11 cellular contexts compared by ENCODE assay signal in the genomic region with DNA sequence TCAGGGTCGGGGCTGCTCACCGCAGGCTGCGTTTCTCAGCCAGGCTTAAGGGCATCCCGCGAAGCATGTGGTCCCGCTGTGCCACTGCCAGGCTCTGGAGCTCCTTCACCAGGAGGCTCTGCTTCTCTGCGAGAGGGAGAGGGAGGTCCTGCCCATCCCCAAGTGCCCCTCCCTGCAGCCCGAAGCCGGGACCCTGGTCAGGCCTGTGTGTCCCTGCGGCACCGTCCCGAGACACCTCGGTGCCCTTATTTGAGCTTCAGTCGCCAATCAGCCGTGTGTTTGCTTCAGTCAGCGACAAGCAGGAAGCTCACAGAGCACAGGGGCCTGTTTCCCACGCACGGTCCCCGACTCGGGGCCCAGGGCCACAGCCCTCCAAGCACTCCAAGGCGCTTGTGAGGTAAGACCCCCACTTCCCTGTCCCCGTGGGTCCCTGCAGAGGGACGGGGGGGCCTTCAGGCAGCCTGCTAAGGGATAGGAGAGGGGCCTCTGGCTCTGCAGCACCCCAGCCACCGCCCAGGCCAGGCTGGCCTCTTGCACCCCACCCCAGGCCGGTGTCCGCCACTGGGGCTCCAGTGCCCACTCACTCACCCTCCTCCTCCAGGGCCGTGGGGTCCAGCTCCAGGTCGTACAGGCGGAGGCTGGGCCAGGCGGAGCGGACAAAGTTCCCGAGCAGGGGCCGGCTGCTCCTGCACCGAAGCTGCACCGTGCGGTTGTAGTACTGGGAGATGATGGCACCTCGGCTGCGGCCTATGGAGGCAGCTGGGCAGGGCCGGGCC. TPM values are rescaled to one million over a fixed set of nuclear protein-coding genes. Genes with fewer than 3 reads are reported as not detected.
DNase-seq lines count a peak whose midpoint lies in the region; ATAC-seq, FAIRE-seq and TF ChIP-seq lines count a peak whose summit lies in the region.
"Had no signal": no experiment of that assay in that cellular context is flagged by ENCODE, and none has a peak within 500 bp of the region (broad histone marks: within the 10 kb centered on the region; RNA-seq: fewer than 3 reads in every experiment).

No MANE protein-coding gene starts in this region.

- H3K27me3 Mint-ChIP-seq in CD8-positive, alpha-beta memory T cell, result peaks cover 0 to 2% of the 10 kb centered on the region in 2 donors

- CTCF ChIA-PET in CD8-positive, alpha-beta memory T cell (lab: Charles Lee), result interaction anchor here (1.0 to 5.7 kb wide), 6 partner anchors 11 to 126 kb away, joined by 3 to 75 read pairs (median 4); no protein-coding TSS in a partner anchor

- peak overlapping the region; percentile 79 for H3K4me3 ChIP-seq in CD8-positive, alpha-beta memory T cell (ENCODE audit: low read length)
- peak overlapping the region; percentile 27 for H3K4me3 ChIP-seq in NB4 (ENCODE audit: low read depth, low read length)
- peak overlapping the region; percentile 1 to 87 for H3K4me3 ChIP-seq in neutrophil (ENCODE audit: low read depth in 1 of 2, low read length in 1 of 2)

- peak overlapping the region; percentile 41 to 97 (median 62) for H3K4me3 Mint-ChIP-seq in CD8-positive, alpha-beta memory T cell

- POLR2A ChIA-PET in CD8-positive, alpha-beta memory T cell (lab: Charles Lee), result interaction anchor here (0.6 to 14.4 kb wide), 6 partner anchors 11 to 665 kb away, joined by 3 to 333 read pairs (median 5); a partner anchor contains a TSS

- peaks cover 82% of the 10 kb centered on the region for H3K4me1 ChIP-seq in CD8-positive, alpha-beta memory T cell (ENCODE audit: insufficient read depth, low read length)
- H3K4me1 ChIP-seq in neutrophil (ENCODE audit: control insufficient read depth in 1 of 2, insufficient read depth in 1 of 2, low read depth in 1 of 2, low read length in 1 of 2), result peaks cover 76 to 96% of the 10 kb centered on the region in 2 experiments

- peak overlapping the region in 5 of 8 donors; percentile 27 to 70 (median 58) for H3K27ac Mint-ChIP-seq in CD8-positive, alpha-beta memory T cell
- H3K27ac Mint-ChIP-seq: progenitor cell of endocrine pancreas had no signal

- peak in 2 of 5 donors; percentile 59 to 62 for DNase-seq in CD8-positive, alpha-beta memory T cell
- no peak for DNase-seq in NB4 (ENCODE audit: low read depth)
- no peak for DNase-seq in D721Med (ENCODE audit: insufficient read length, low spot score)
- no peak for DNase-seq in NCI-H1105 treated with DMSO at 0.1 percent for 48 hours (lab: John Stamatoyannopoulos, UW)
- DNase-seq: GOT3 had no signal

- ATAC-seq in HG03565 (IDR thresholded peaks at IDR 0.05; ENCODE audit: unreplicated experiment) (no peak), HG02623 (IDR thresholded peaks at IDR 0.05; ENCODE audit: unreplicated experiment) (no peak)

- H3K27ac ChIP-seq in CD8-positive, alpha-beta memory T cell (ENCODE audit: low read depth, low read length), result peak overlapping the region; percentile 87
- H3K27ac ChIP-seq in angular gyrus (ENCODE audit: low read depth, low read length), result peak overlapping the region; percentile 98
- peak overlapping the region; percentile 98 for H3K27ac ChIP-seq in neutrophil

- H3K36me3 ChIP-seq in CD8-positive, alpha-beta memory T cell (ENCODE audit: insufficient read depth, low read length), result peaks cover 46% of the 10 kb centered on the region
- H3K36me3 ChIP-seq in neutrophil, result peaks cover 60% of the 10 kb centered on the region

- FAIRE-seq in D721Med (lab: Jason Lieb, UNC), result no peak
- FAIRE-seq: TTC549 had no signal

- peaks cover 56 to 86% (median 65%) of the 10 kb centered on the region in 3 donors for H3K4me1 Mint-ChIP-seq in CD8-positive, alpha-beta memory T cell

- no peak for TF ChIP-seq CTCF in NB4 (IDR thresholded peaks at IDR 0.05; ENCODE audit: low read depth, low read length)
- no peak for TF ChIP-seq CTCF in neutrophil (IDR thresholded peaks at IDR 0.05)
- no peak for TF ChIP-seq CTCF in D721Med (IDR thresholded peaks at IDR 0.05; ENCODE audit: insufficient read depth, missing control alignments)

- no peaks in the 10 kb centered on the region for H3K9me3 ChIP-seq in CD8-positive, alpha-beta memory T cell (ENCODE audit: low read length)
- no peaks in the 10 kb centered on the region for H3K9me3 ChIP-seq in neutrophil

- peaks cover 4 to 72% (median 5%) of the 10 kb centered on the region in 3 donors for H3K36me3 Mint-ChIP-seq in CD8-positive, alpha-beta memory T cell

- no peak for TF ChIP-seq POLR2A in NB4 (IDR thresholded peaks at IDR 0.05; ENCODE audit: extremely low read depth, insufficient read length)

- H3K9me3 Mint-ChIP-seq in CD8-positive, alpha-beta memory T cell, result no peaks in the 10 kb centered on the region

- no peaks in the 10 kb centered on the region for H3K27me3 ChIP-seq in CD8-positive, alpha-beta memory T cell (ENCODE audit: insufficient read depth, low read length, poor library complexity, severe bottlenecking)
- no peaks in the 10 kb centered on the region for H3K27me3 ChIP-seq in neutrophil

RNA-seq across cellular contexts. Expression of a gene that starts 3.2 kb away (rescaled TPM):
- 100 to 1,000 TPM; 150 TPM for total RNA-seq in CD8-positive, alpha-beta memory T cell
- 296 TPM for polyA plus RNA-seq in CD8-positive, alpha-beta memory T cell

RNA-seq across cellular contexts. Expression of a gene that starts 5.2 kb away (rescaled TPM):
- total RNA-seq in CD8-positive, alpha-beta memory T cell, result 100 to 1,000 TPM; 117 to 126 TPM
- polyA plus RNA-seq in CD8-positive, alpha-beta memory T cell, result 139 TPM

RNA-seq across cellular contexts. Expression of a gene that starts 20.9 kb away (rescaled TPM):
- total RNA-seq in CD8-positive, alpha-beta memory T cell, result not detected
- not detected for polyA plus RNA-seq in CD8-positive, alpha-beta memory T cell
- total RNA-seq: progenitor cell of endocrine pancreas had no signal

RNA-seq across cellular contexts. Expression of a gene that starts 43.1 kb away (rescaled TPM):
- 100 to 1,000 TPM; 186 to 200 TPM for total RNA-seq in CD8-positive, alpha-beta memory T cell
- polyA plus RNA-seq in CD8-positive, alpha-beta memory T cell, result 140 TPM

Comparison
In these comparisons a context has a peak if more than half of its experiments do, and no peak if none do; other contexts are left out.
1. H3K4me3 ChIP-seq: peak in every context shown above with its lines; median percentile 79 in CD8-positive, alpha-beta memory T cell; 44 in neutrophil; 27 in NB4.